Comparison of ENCODE assay signal across 27 cellular contexts in the genomic region with DNA sequence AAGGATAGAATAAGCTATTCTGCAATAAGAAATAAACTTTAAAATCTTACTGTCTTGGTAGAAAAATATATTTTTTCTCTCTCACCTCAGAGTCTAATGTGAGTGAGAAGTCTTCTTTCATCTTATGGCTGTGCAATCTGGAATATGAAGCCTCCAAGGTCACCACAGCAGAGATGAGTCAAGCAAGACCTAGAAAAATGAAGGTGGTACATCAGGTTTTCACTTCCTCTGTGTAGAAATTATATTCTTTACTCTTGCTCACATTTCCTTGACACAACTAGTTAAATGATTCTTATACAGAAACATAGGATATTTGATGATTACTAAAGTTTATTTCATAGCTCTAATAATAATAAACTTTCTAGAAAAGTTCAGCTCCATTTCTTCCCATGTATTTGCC.
"Had no signal": no experiment of that assay in that cellular context is flagged by ENCODE, and none has a peak within 500 bp of the region (broad histone marks: within the 10 kb centered on the region; RNA-seq: fewer than 3 reads in every experiment).

No MANE protein-coding gene starts in this region.

- H3K4me1 ChIP-seq: stomach, suprapubic skin, testis, thyroid gland, tibial artery, tibial nerve, transverse colon, upper lobe of left lung, upper lobe of right lung, uterus, vagina had no signal

- H3K27me3 ChIP-seq: stomach, suprapubic skin, testis, thyroid gland, tibial artery, tibial nerve, transverse colon, upper lobe of left lung, upper lobe of right lung, uterus, vagina had no signal

- ATAC-seq: stimulated activated effector memory CD8-positive, alpha-beta T cell treated with anti-CD3 and anti-CD28 coated beads, Interleukin-12 subunit alpha, Interleukin-12 subunit beta, amount 100 ng/mL, for 72 hours; stimulated activated memory B cell treated with anti-CD40 and anti-IgM and Interleukin-4, amounts not matched to agents 10 μg/mL and 1 μg/mL and 100 μg/mL, for 72 hours; stimulated activated naive B cell treated with anti-CD40 and anti-IgM and Interleukin-4, amounts not matched to agents 10 μg/mL and 1 μg/mL and 100 μg/mL, for 72 hours; stimulated activated naive CD8-positive, alpha-beta T cell treated with anti-CD3 and anti-CD28 coated beads, Interleukin-15, amount 100 ng/mL, for 72 hours; stimulated activated naive CD8-positive, alpha-beta T cell treated with anti-CD3 and anti-CD28 coated beads, Interleukin-15, Interleukin-2, amounts not matched to agents 100 U/mL and 50 U/mL, for 24 hours; upper lobe of right lung had no signal

- H3K36me3 ChIP-seq: stomach, suprapubic skin, thoracic aorta, thyroid gland, tibial artery, tibial nerve, transverse colon, upper lobe of left lung, upper lobe of right lung, uterus, vagina had no signal

- FAIRE-seq: urothelium cell line had no signal

- H3K27ac ChIP-seq: stomach, suprapubic skin, testis, thoracic aorta, thyroid gland, tibial artery, tibial nerve, transverse colon, upper lobe of left lung, upper lobe of right lung, uterus, vagina had no signal

- DNase-seq: stimulated activated CD4-positive, alpha-beta T cell treated with anti-CD3 and anti-CD28 coated beads, Interleukin-2, amount 100 ng/mL, for 48 hours; stimulated activated CD4-positive, alpha-beta T cell treated with anti-CD3 and anti-CD28 coated beads, Interleukin-4, amount 100 ng/mL, for 1 hour; stimulated activated CD4-positive, alpha-beta T cell treated with anti-CD3 and anti-CD28 coated beads, Interleukin-4, amount 100 ng/mL, for 24 hours; stimulated activated CD4-positive, alpha-beta T cell treated with anti-CD3 and anti-CD28 coated beads, Interleukin-4, amount 100 ng/mL, for 4 hours; stimulated activated CD8-positive, alpha-beta memory T cell treated with anti-CD3 and anti-CD28 coated beads, Interleukin-4, amount 100 ng/mL, for 48 hours; stimulated activated naive B cell treated with anti-CD40 and anti-IgM and Interleukin-4, amounts not matched to agents 10 μg/mL and 1 μg/mL and 100 μg/mL, for 72 hours; stimulated activated naive CD4-positive, alpha-beta T cell; stimulated activated naive CD4-positive, alpha-beta T cell treated with Interleukin-2 at 50 U/mL for 16 hours; stimulated activated naive CD8-positive, alpha-beta T cell treated with anti-CD3 and anti-CD28 coated beads, Interleukin-15, amount 100 ng/mL, for 72 hours; stimulated activated naive CD8-positive, alpha-beta T cell treated with anti-CD3 and anti-CD28 coated beads, Interleukin-15, Interleukin-2, amounts not matched to agents 100 U/mL and 50 U/mL, for 24 hours; stomach; substantia nigra; testis; thyroid gland; tibial artery; transverse colon; trophoblast cell; upper lobe of left lung; upper lobe of right lung; uterus had no signal

- H3K4me3 ChIP-seq: stomach, suprapubic skin, testis, thoracic aorta, thyroid gland, tibial artery, tibial nerve, transverse colon, upper lobe of left lung, upper lobe of right lung, uterus, vagina had no signal

- H3K9me3 ChIP-seq: stomach, suprapubic skin, testis, thoracic aorta, thyroid gland, tibial artery, tibial nerve, transverse colon, upper lobe of left lung, upper lobe of right lung, uterus, vagina had no signal
